Comparison of ENCODE assay signal across 29 cellular contexts in genomic region chr22:49911881-49912625, GRCh38.
"Had no signal": no experiment of that assay in that cellular context is flagged by ENCODE, and none has a peak within 500 bp of the region (broad histone marks: within the 10 kb centered on the region; RNA-seq: fewer than 3 reads in every experiment).

No MANE protein-coding gene starts in this region.

- H2AFZ ChIP-seq: neural progenitor cell had no signal

- H3K36me3 ChIP-seq: neural progenitor cell, prostate gland, uterus had no signal

- ATAC-seq: left colon, left lung, lower lobe of right lung, natural killer cell, pancreas, right cardiac atrium, sciatic nerve, upper lobe of right lung had no signal

- H3K36me3 Mint-ChIP-seq: natural killer cell had no signal

- DNase-seq: hippocampal formation; left colon; left lung; lower lobe of right lung; mammary epithelial cell; mesenchymal stem cell; naive B cell; natural killer cell; nephron progenitor cell; retina; stimulated activated CD4-positive, alpha-beta T cell treated with anti-CD3 and anti-CD28 coated beads, Interleukin-12 subunit alpha, Interleukin-12 subunit beta, amount 100 ng/mL, for 4 hours; stimulated activated CD4-positive, alpha-beta T cell treated with anti-CD3 and anti-CD28 coated beads, Interleukin-15, amount 100 ng/mL, for 24 hours; stimulated activated CD4-positive, alpha-beta T cell treated with anti-CD3 and anti-CD28 coated beads, Interleukin-2, amount 100 ng/mL, for 24 hours; stimulated activated CD4-positive, alpha-beta T cell treated with anti-CD3 and anti-CD28 coated beads, Interleukin-4, amount 100 ng/mL, for 1 hour; stimulated activated naive CD4-positive, alpha-beta T cell; tibial artery; trophoblast cell; upper lobe of right lung; uterus had no signal

- H3K4me1 ChIP-seq: neural progenitor cell, prostate gland had no signal

- H3K27ac ChIP-seq: left lung, lower lobe of right lung, neural progenitor cell, pancreas, prostate gland, skin epidermis, suprapubic skin, thoracic aorta, tibial artery, upper lobe of right lung, uterus had no signal

- H3K4me2 ChIP-seq: neural progenitor cell had no signal

- H3K27me3 Mint-ChIP-seq: naive B cell; stimulated activated naive CD8-positive, alpha-beta T cell treated with anti-CD3 and anti-CD28 coated beads, Interleukin-15, Interleukin-2, amounts not matched to agents 100 ng/mL and 50 ng/mL, for 24 hours had no signal

- H3K9me3 ChIP-seq: left lung, lower lobe of right lung, pancreas, prostate gland, suprapubic skin, thoracic aorta, tibial artery, upper lobe of right lung, uterus had no signal

- H3K4me3 ChIP-seq: left lung, lower lobe of right lung, neural progenitor cell, pancreas, prostate gland, skin epidermis, suprapubic skin, thoracic aorta, tibial artery, upper lobe of right lung, uterus had no signal

- FAIRE-seq: keratinocyte, pancreas had no signal

- H3K27ac Mint-ChIP-seq: natural killer cell; nephron progenitor cell; neural progenitor cell; stimulated activated naive CD8-positive, alpha-beta T cell treated with anti-CD3 and anti-CD28 coated beads, Interleukin-15, Interleukin-2, amounts not matched to agents 100 ng/mL and 50 ng/mL, for 24 hours had no signal

- H3K4me3 Mint-ChIP-seq: naive B cell; natural killer cell; nephron progenitor cell; neural progenitor cell; stimulated activated naive CD8-positive, alpha-beta T cell treated with anti-CD3 and anti-CD28 coated beads, Interleukin-15, Interleukin-2, amounts not matched to agents 100 ng/mL and 50 ng/mL, for 24 hours had no signal

- H3K4me1 Mint-ChIP-seq: nephron progenitor cell had no signal

- H3K27me3 ChIP-seq: left lung, neural progenitor cell, pancreas, suprapubic skin, tibial artery, upper lobe of right lung, uterus had no signal

- H3K9ac ChIP-seq: neural progenitor cell had no signal

- H3K9me3 Mint-ChIP-seq: naive B cell; natural killer cell; nephron progenitor cell; neural progenitor cell; stimulated activated naive CD8-positive, alpha-beta T cell treated with anti-CD3 and anti-CD28 coated beads, Interleukin-15, Interleukin-2, amounts not matched to agents 100 ng/mL and 50 ng/mL, for 24 hours had no signal
